Comparison of ENCODE assay signal across 9 cellular contexts in genomic region chr19:34096020-34096915, GRCh38.
DNase-seq lines count a peak whose midpoint lies in the region; ATAC-seq, FAIRE-seq and TF ChIP-seq lines count a peak whose summit lies in the region.
"Had no signal": no experiment of that assay in that cellular context is flagged by ENCODE, and none has a peak within 500 bp of the region (broad histone marks: within the 10 kb centered on the region; RNA-seq: fewer than 3 reads in every experiment).

No MANE protein-coding gene starts in this region.

- intact Hi-C loops in kidney (cut with DNase I) = loop anchor here (10.0 kb wide), 1 partner anchor 321 kb away; no protein-coding TSS in a partner anchor
- intact Hi-C loops in uterus (cut with DNase I; ENCODE audit: low total_unique reads) = no loop called here

- no peaks in the 10 kb centered on the region for H3K9me3 ChIP-seq in CD4-positive, CD25-positive, alpha-beta regulatory T cell (ENCODE audit: control insufficient read depth in 2 of 2, low read length in 2 of 2)
- H3K9me3 ChIP-seq in kidney (ENCODE audit: control insufficient read depth in 1 of 2, low read length in 2 of 2) (no peaks in the 10 kb centered on the region), uterus (no peaks in the 10 kb centered on the region)
- H3K9me3 ChIP-seq: neutrophil had no signal

- H3K27me3 Mint-ChIP-seq in CD4-positive, CD25-positive, alpha-beta regulatory T cell = peaks cover 36% of the 10 kb centered on the region

- no peaks in the 10 kb centered on the region for H3K36me3 Mint-ChIP-seq in CD4-positive, CD25-positive, alpha-beta regulatory T cell

- no peak overlapping the region for H3K9ac ChIP-seq in kidney (ENCODE audit: low read length in 2 of 2)

- no peak for ATAC-seq in CD4-positive, CD25-positive, alpha-beta regulatory T cell (ENCODE audit: low read depth in 2 of 2)
- ATAC-seq in GM21360 (IDR thresholded peaks at IDR 0.05; ENCODE audit: unreplicated experiment) = no peak

- FAIRE-seq in bronchial epithelial cell (lab: Jason Lieb, UNC) (no peak), kidney (lab: Jason Lieb, UNC) (peak; percentile 77)

- H3K9me3 Mint-ChIP-seq in CD4-positive, CD25-positive, alpha-beta regulatory T cell = no peaks in the 10 kb centered on the region

- TF ChIP-seq CTCF in bronchial epithelial cell (IDR thresholded peaks at IDR 0.05; ENCODE audit: insufficient read depth, low read length, severe bottlenecking) = peak; percentile 46
- TF ChIP-seq CTCF in kidney (IDR thresholded peaks at IDR 0.05; ENCODE audit: borderline replicate concordance, extremely low read depth, insufficient read depth) = peak; percentile 38
- peak; percentile 43 to 65 (median 55) for TF ChIP-seq CTCF in uterus (IDR thresholded peaks at IDR 0.05)

- peaks cover 0 to 6% (median 0%) of the 10 kb centered on the region in 4 donors for H3K4me1 Mint-ChIP-seq in CD4-positive, CD25-positive, alpha-beta regulatory T cell

- H3K27ac ChIP-seq in CD4-positive, CD25-positive, alpha-beta regulatory T cell (ENCODE audit: insufficient read depth, low read length, poor library complexity, severe bottlenecking) = no peak overlapping the region
- H3K27ac ChIP-seq in kidney (ENCODE audit: low read depth in 2 of 2, low read length in 2 of 2) (no peak overlapping the region), uterus (no peak overlapping the region)
- H3K27ac ChIP-seq: neutrophil had no signal

- no peak overlapping the region for H3K4me3 Mint-ChIP-seq in CD4-positive, CD25-positive, alpha-beta regulatory T cell

- no peak for TF ChIP-seq POLR2A in uterus (IDR thresholded peaks at IDR 0.05)

- no peaks in the 10 kb centered on the region for H3K4me1 ChIP-seq in CD4-positive, CD25-positive, alpha-beta regulatory T cell (ENCODE audit: control insufficient read depth, insufficient read depth, low read length, poor library complexity, severe bottlenecking)
- H3K4me1 ChIP-seq in kidney (ENCODE audit: control insufficient read depth in 1 of 2, insufficient read depth in 1 of 2, low read depth in 1 of 2, low read length in 2 of 2) (no peaks in the 10 kb centered on the region), uterus (no peaks in the 10 kb centered on the region)

- no peak overlapping the region for H3K27ac Mint-ChIP-seq in CD4-positive, CD25-positive, alpha-beta regulatory T cell

- DNase-seq in CD4-positive, CD25-positive, alpha-beta regulatory T cell = peak in 2 of 3 donors; percentile 13 to 48
- DNase-seq in HPDE6-E6E7 (ENCODE audit: extremely low spot score) (peak; percentile 15), NCI-H82 treated with DMSO at 0.1 percent for 48 hours (lab: John Stamatoyannopoulos, UW; ENCODE audit: unreplicated experiment) (peak; percentile 87), bronchial epithelial cell (ENCODE audit: low read depth) (peak; percentile 59), kidney (no peak), uterus (no peak)
- DNase-seq in stimulated activated CD4-positive, alpha-beta T cell treated with anti-CD3 and anti-CD28 coated beads, Interleukin-2, amount 100 ng/mL, for 24 hours = no peak

- H3K36me3 ChIP-seq in CD4-positive, CD25-positive, alpha-beta regulatory T cell (ENCODE audit: control insufficient read depth, insufficient read depth, low read length) = no peaks in the 10 kb centered on the region
- H3K36me3 ChIP-seq in bronchial epithelial cell (ENCODE audit: control insufficient read depth, insufficient read depth, low read length) (no peaks in the 10 kb centered on the region), kidney (ENCODE audit: control insufficient read depth in 1 of 2, insufficient read depth in 2 of 2, low read length in 2 of 2) (no peaks in the 10 kb centered on the region), uterus (no peaks in the 10 kb centered on the region)
- H3K36me3 ChIP-seq: neutrophil had no signal

- no peak overlapping the region for H3K4me3 ChIP-seq in CD4-positive, CD25-positive, alpha-beta regulatory T cell (ENCODE audit: low read depth, low read length)
- H3K4me3 ChIP-seq in bronchial epithelial cell (ENCODE audit: low read depth, low read length) = no peak overlapping the region
- no peak overlapping the region for H3K4me3 ChIP-seq in kidney (ENCODE audit: low read length in 2 of 2)
- no peak overlapping the region for H3K4me3 ChIP-seq in uterus

- H3K27me3 ChIP-seq in CD4-positive, CD25-positive, alpha-beta regulatory T cell (ENCODE audit: control insufficient read depth, insufficient read depth, low read length) = peaks cover 5% of the 10 kb centered on the region
- H3K27me3 ChIP-seq in bronchial epithelial cell (ENCODE audit: control insufficient read depth, insufficient read depth, low read length) (no peaks in the 10 kb centered on the region), uterus (no peaks in the 10 kb centered on the region)

Comparison
In these comparisons a context has a peak if more than half of its experiments do, and no peak if none do; other contexts are left out.
1. DNase-seq: peak in CD4-positive, CD25-positive, alpha-beta regulatory T cell (2 of 3), HPDE6-E6E7 (single experiment), NCI-H82 treated with DMSO at 0.1 percent for 48 hours (single experiment) and bronchial epithelial cell (single experiment); none in kidney (single experiment), uterus (0 of 2) and stimulated activated CD4-positive, alpha-beta T cell treated with anti-CD3 and anti-CD28 coated beads, Interleukin-2, amount 100 ng/mL, for 24 hours (0 of 2).
2. Peak in every context shown above with its lines, with median percentiles within 50 percentile points of each other: CTCF ChIP-seq.